In the genomic region with DNA sequence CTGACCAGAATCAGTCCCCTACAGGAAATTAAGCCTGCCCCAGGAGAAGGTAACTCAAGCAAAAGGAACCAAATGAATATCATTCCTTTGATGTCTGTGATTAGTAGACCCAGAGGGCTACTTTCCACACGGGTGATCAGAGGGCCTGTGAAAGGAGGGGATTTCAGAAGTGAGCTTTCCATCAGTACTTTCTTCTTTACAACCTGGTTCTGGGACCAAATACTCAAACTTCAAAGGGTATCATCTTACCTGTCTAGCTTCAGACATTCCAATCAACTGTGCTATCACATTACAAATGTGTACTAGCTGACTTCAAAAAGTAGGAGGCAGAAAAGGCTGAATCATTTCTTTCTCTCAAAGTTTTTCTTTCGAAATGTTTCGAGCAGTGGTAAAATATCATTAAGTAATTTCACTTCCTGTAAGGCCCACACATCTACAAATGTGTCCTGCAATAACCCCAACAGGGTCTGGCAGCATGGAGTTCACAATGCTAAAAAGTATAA, we compare ENCODE assay signal across 8 cellular contexts. TPM values are rescaled to one million over a fixed set of nuclear protein-coding genes. Genes with fewer than 3 reads are reported as not detected.
DNase-seq lines count a peak whose midpoint lies in the region; ATAC-seq and TF ChIP-seq lines count a peak whose summit lies in the region.

No MANE protein-coding gene starts in this region.

- peak; percentile 58 for ATAC-seq in GM19043 (IDR thresholded peaks at IDR 0.05; ENCODE audit: low read depth, unreplicated experiment)
- peak; percentile 71 for ATAC-seq in HG03175 (IDR thresholded peaks at IDR 0.05; ENCODE audit: unreplicated experiment)
- ATAC-seq in WTC11, result no peak
- ATAC-seq in right lobe of liver, result peak; percentile 26 to 41 (median 34)

- H3K4me3 ChIP-seq in right lobe of liver (no peak overlapping the region), BE2C (ENCODE audit: low read depth, low read length) (no peak overlapping the region)

- H3K4me3 Mint-ChIP-seq in WTC11, result no peak overlapping the region

- H3K4me1 Mint-ChIP-seq in WTC11, result peaks cover 16% of the 10 kb centered on the region

- peak overlapping the region; percentile 36; the same call in 1 of the 2 replicates for H3K27ac Mint-ChIP-seq in WTC11

- CTCF ChIA-PET in WTC11 (lab: Charles Lee), result interaction anchor here (1.4 to 5.1 kb wide), 2 partner anchors 148 to 182 kb away, joined by 8 to 53 read pairs; no protein-coding TSS in a partner anchor

- TF ChIP-seq CTCF in WTC11 (IDR thresholded peaks at IDR 0.05) (no peak), right lobe of liver (IDR thresholded peaks at IDR 0.05) (no peak), BE2C (IDR thresholded peaks at IDR 0.05; ENCODE audit: low read depth, low read length) (no peak)

- DNase-seq in AML-193 (lab: John Stamatoyannopoulos, UW) (peak; percentile 56 to 70), WTC11 (ENCODE audit: low spot score) (no peak), right lobe of liver (no peak), inferior parietal cortex (ENCODE audit: extremely low spot score) (no peak), BE2C (no peak)
- DNase-seq in activated CD4-positive, alpha-beta T cell treated with anti-CD3 and anti-CD28 coated beads for 4 hours, result no peak

- H3K36me3 ChIP-seq in right lobe of liver, result no peaks in the 10 kb centered on the region
- H3K36me3 ChIP-seq in BE2C, result no peaks in the 10 kb centered on the region

- no peaks in the 10 kb centered on the region for H3K4me1 ChIP-seq in right lobe of liver
- H3K4me1 ChIP-seq in BE2C, result no peaks in the 10 kb centered on the region

- no peak overlapping the region for H3K27ac ChIP-seq in right lobe of liver

- no peaks in the 10 kb centered on the region for H3K9me3 Mint-ChIP-seq in WTC11

- no peaks in the 10 kb centered on the region for H3K27me3 Mint-ChIP-seq in WTC11 (ENCODE audit: low read depth)

- intact Hi-C loops in right lobe of liver (cut with DNase I), result no loop called here

- H3K36me3 Mint-ChIP-seq in WTC11, result no peaks in the 10 kb centered on the region

- 46% methylated on average over 3 of the region's 3 CpGs for WGBS in right lobe of liver (ENCODE audit: insufficient coverage, low coverage, low lambda C conversion rate, missing lambda C conversion rate)

- TF ChIP-seq POLR2A in right lobe of liver (IDR thresholded peaks at IDR 0.05), result no peak

- POLR2A ChIA-PET in WTC11 (lab: Charles Lee), result no interaction called here

- H3K27me3 ChIP-seq in right lobe of liver (peaks cover 0 to 11% of the 10 kb centered on the region in 2 donors), BE2C (no peaks in the 10 kb centered on the region)

- H3K9me3 ChIP-seq in right lobe of liver, result peaks cover 0 to 3% (median 0%) of the 10 kb centered on the region in 4 donors
- H3K9me3 ChIP-seq in BE2C, result no peaks in the 10 kb centered on the region

TF ChIP-seq in WTC11, 78 proteins besides CTCF, POLR2A, EP300 and RAD21 (continues in another document):
- TF ChIP-seq, protein P1, sequence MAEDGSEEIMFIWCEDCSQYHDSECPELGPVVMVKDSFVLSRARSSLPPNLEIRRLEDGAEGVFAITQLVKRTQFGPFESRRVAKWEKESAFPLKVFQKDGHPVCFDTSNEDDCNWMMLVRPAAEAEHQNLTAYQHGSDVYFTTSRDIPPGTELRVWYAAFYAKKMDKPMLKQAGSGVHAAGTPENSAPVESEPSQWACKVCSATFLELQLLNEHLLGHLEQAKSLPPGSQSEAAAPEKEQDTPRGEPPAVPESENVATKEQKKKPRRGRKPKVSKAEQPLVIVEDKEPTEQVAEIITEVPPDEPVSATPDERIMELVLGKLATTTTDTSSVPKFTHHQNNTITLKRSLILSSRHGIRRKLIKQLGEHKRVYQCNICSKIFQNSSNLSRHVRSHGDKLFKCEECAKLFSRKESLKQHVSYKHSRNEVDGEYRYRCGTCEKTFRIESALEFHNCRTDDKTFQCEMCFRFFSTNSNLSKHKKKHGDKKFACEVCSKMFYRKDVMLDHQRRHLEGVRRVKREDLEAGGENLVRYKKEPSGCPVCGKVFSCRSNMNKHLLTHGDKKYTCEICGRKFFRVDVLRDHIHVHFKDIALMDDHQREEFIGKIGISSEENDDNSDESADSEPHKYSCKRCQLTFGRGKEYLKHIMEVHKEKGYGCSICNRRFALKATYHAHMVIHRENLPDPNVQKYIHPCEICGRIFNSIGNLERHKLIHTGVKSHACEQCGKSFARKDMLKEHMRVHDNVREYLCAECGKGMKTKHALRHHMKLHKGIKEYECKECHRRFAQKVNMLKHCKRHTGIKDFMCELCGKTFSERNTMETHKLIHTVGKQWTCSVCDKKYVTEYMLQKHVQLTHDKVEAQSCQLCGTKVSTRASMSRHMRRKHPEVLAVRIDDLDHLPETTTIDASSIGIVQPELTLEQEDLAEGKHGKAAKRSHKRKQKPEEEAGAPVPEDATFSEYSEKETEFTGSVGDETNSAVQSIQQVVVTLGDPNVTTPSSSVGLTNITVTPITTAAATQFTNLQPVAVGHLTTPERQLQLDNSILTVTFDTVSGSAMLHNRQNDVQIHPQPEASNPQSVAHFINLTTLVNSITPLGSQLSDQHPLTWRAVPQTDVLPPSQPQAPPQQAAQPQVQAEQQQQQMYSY (CRISPR knock-in tag; IDR thresholded peaks at IDR 0.05), result no peak
- TF ChIP-seq NR2C2 (CRISPR knock-in tag; IDR thresholded peaks at IDR 0.05), result no peak
- TF ChIP-seq, protein P2, sequence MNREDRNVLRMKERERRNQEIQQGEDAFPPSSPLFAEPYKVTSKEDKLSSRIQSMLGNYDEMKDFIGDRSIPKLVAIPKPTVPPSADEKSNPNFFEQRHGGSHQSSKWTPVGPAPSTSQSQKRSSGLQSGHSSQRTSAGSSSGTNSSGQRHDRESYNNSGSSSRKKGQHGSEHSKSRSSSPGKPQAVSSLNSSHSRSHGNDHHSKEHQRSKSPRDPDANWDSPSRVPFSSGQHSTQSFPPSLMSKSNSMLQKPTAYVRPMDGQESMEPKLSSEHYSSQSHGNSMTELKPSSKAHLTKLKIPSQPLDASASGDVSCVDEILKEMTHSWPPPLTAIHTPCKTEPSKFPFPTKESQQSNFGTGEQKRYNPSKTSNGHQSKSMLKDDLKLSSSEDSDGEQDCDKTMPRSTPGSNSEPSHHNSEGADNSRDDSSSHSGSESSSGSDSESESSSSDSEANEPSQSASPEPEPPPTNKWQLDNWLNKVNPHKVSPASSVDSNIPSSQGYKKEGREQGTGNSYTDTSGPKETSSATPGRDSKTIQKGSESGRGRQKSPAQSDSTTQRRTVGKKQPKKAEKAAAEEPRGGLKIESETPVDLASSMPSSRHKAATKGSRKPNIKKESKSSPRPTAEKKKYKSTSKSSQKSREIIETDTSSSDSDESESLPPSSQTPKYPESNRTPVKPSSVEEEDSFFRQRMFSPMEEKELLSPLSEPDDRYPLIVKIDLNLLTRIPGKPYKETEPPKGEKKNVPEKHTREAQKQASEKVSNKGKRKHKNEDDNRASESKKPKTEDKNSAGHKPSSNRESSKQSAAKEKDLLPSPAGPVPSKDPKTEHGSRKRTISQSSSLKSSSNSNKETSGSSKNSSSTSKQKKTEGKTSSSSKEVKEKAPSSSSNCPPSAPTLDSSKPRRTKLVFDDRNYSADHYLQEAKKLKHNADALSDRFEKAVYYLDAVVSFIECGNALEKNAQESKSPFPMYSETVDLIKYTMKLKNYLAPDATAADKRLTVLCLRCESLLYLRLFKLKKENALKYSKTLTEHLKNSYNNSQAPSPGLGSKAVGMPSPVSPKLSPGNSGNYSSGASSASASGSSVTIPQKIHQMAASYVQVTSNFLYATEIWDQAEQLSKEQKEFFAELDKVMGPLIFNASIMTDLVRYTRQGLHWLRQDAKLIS (CRISPR knock-in tag; IDR thresholded peaks at IDR 0.05; ENCODE audit: borderline replicate concordance), result no peak
- no peak for TF ChIP-seq CREM (CRISPR knock-in tag; IDR thresholded peaks at IDR 0.05)
- TF ChIP-seq JUN (CRISPR knock-in tag; IDR thresholded peaks at IDR 0.05), result no peak
- TF ChIP-seq, protein P3, sequence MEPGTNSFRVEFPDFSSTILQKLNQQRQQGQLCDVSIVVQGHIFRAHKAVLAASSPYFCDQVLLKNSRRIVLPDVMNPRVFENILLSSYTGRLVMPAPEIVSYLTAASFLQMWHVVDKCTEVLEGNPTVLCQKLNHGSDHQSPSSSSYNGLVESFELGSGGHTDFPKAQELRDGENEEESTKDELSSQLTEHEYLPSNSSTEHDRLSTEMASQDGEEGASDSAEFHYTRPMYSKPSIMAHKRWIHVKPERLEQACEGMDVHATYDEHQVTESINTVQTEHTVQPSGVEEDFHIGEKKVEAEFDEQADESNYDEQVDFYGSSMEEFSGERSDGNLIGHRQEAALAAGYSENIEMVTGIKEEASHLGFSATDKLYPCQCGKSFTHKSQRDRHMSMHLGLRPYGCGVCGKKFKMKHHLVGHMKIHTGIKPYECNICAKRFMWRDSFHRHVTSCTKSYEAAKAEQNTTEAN (CRISPR knock-in tag; IDR thresholded peaks at IDR 0.05), result no peak
- no peak for TF ChIP-seq ZNF423 (CRISPR knock-in tag; IDR thresholded peaks at IDR 0.05)
- no peak for TF ChIP-seq NR3C1 (CRISPR knock-in tag; conservative IDR thresholded peaks at IDR 0.05; ENCODE audit: low read depth)
- TF ChIP-seq RELA (CRISPR knock-in tag; IDR thresholded peaks at IDR 0.05; ENCODE audit: borderline replicate concordance), result no peak
- no peak for TF ChIP-seq ZBTB21 (CRISPR knock-in tag; IDR thresholded peaks at IDR 0.05; ENCODE audit: borderline replicate concordance)
- TF ChIP-seq NFYB (CRISPR knock-in tag; conservative IDR thresholded peaks at IDR 0.05; ENCODE audit: low read depth), result no peak

RNA-seq across cellular contexts. Expression of a gene that starts 23.9 kb away (rescaled TPM):
- 46.7 to 57.7 TPM (median 47.2 TPM) in 3 replicates for total RNA-seq in WTC11 (2021)
- total RNA-seq in right lobe of liver, result 10 to 100 TPM in 2 of 6 experiments, 1 to 10 TPM in 4; 1.8 to 76.7 (median 5.3) TPM
- 16.8 TPM for polyA plus RNA-seq in BE2C (2012; ENCODE audit: insufficient read depth, insufficient read length, low read depth)

Comparison
In these comparisons a context has a peak if more than half of its experiments do, and no peak if none do; other contexts are left out.
1. DNase-seq: peak in AML-193 (2 of 2); none in WTC11 (single experiment), right lobe of liver (0 of 3), inferior parietal cortex (single experiment), BE2C (single experiment) and activated CD4-positive, alpha-beta T cell treated with anti-CD3 and anti-CD28 coated beads for 4 hours (0 of 2).